1 cellular context compared by ENCODE assay signal in genomic region chr6:35452186-35453090, GRCh38.
A peak's percentile ranks its signal among the peaks of the same experiment; 100 is the strongest.
TF ChIP-seq lines count a peak whose summit lies in the region.

Gene FANCE (plus strand): TSS chr6:35452338. CDS start chr6:35452546, 208 bp downstream.

TF ChIP-seq in HepG2, 621 proteins besides CTCF, POLR2A, EP300 and RAD21 (continued from another document and continues in another):
- no peak for TF ChIP-seq ZNF816 (CRISPR knock-in tag; IDR thresholded peaks at IDR 0.05; ENCODE audit: borderline replicate concordance)
- peak; percentile 43; the same call in 1 of the 2 replicates for TF ChIP-seq THAP9 (CRISPR knock-in tag; IDR thresholded peaks at IDR 0.05; ENCODE audit: borderline replicate concordance)
- peak; percentile 91 for TF ChIP-seq TMF1 (CRISPR knock-in tag; IDR thresholded peaks at IDR 0.05; ENCODE audit: low read depth)
- peak; percentile 75 for TF ChIP-seq ARID5B (CRISPR knock-in tag; IDR thresholded peaks at IDR 0.05)
- peak; percentile 69; the same call in 1 of the 2 replicates for TF ChIP-seq HES4 (CRISPR knock-in tag; IDR thresholded peaks at IDR 0.05; ENCODE audit: borderline replicate concordance)
- TF ChIP-seq ZSCAN25 (CRISPR knock-in tag; IDR thresholded peaks at IDR 0.05): no peak
- no peak for TF ChIP-seq ZNF232 (CRISPR knock-in tag; IDR thresholded peaks at IDR 0.05; ENCODE audit: borderline replicate concordance)
- TF ChIP-seq ZBTB3 (CRISPR knock-in tag; IDR thresholded peaks at IDR 0.05; ENCODE audit: borderline replicate concordance, low read depth): no peak
- TF ChIP-seq ZNF318 (CRISPR knock-in tag; IDR thresholded peaks at IDR 0.05): no peak
- no peak for TF ChIP-seq ZNF333 (CRISPR knock-in tag; IDR thresholded peaks at IDR 0.05; ENCODE audit: borderline replicate concordance)
- TF ChIP-seq ZBTB4 (CRISPR knock-in tag; IDR thresholded peaks at IDR 0.05; ENCODE audit: borderline replicate concordance): no peak
- TF ChIP-seq IKZF4 (CRISPR knock-in tag; IDR thresholded peaks at IDR 0.05; ENCODE audit: borderline replicate concordance, low read depth, not compliant biosample characterization): peak; percentile 93
- no peak for TF ChIP-seq MLLT10 (CRISPR knock-in tag; IDR thresholded peaks at IDR 0.05)
- TF ChIP-seq PRDM4 (CRISPR knock-in tag; IDR thresholded peaks at IDR 0.05; ENCODE audit: borderline replicate concordance): peak; percentile 80; the same call in 1 of the 2 replicates
- 0 out of 2 replicates have a peak, but pooled peaks have one; percentile 39 for TF ChIP-seq ZNF160 (CRISPR knock-in tag; IDR thresholded peaks at IDR 0.05)
- no peak for TF ChIP-seq GABPA (IDR thresholded peaks at IDR 0.05; ENCODE audit: low read depth, low read length)
- no peak for TF ChIP-seq GABPA (CRISPR knock-in tag; IDR thresholded peaks at IDR 0.05; ENCODE audit: low read depth)
- peak; percentile 90 for TF ChIP-seq SP4 (CRISPR knock-in tag; IDR thresholded peaks at IDR 0.05)
- peak; percentile 90; the same call in 1 of the 2 replicates for TF ChIP-seq ZFYVE20 (CRISPR knock-in tag; IDR thresholded peaks at IDR 0.05; ENCODE audit: borderline replicate concordance, low read depth)
- 0 out of 2 replicates have a peak, but pooled peaks have one; percentile 75 for TF ChIP-seq WIZ (CRISPR knock-in tag; IDR thresholded peaks at IDR 0.05)
- peak; percentile 50; the same call in 1 of the 2 replicates for TF ChIP-seq FOXM1 (CRISPR knock-in tag; IDR thresholded peaks at IDR 0.05)
- peak; percentile 15; the same call in 1 of the 2 replicates for TF ChIP-seq NR2C2 (CRISPR knock-in tag; IDR thresholded peaks at IDR 0.05; ENCODE audit: borderline replicate concordance)
- no peak for TF ChIP-seq NCOR1 (IDR thresholded peaks at IDR 0.05; ENCODE audit: borderline replicate concordance, low read length)
- 0 out of 2 replicates have a peak, but pooled peaks have one; percentile 48 for TF ChIP-seq FOXO4 (CRISPR knock-in tag; conservative IDR thresholded peaks at IDR 0.05)
- no peak for TF ChIP-seq MYNN (CRISPR knock-in tag; IDR thresholded peaks at IDR 0.05; ENCODE audit: low read depth)
- TF ChIP-seq GMEB1 (CRISPR knock-in tag; IDR thresholded peaks at IDR 0.05; ENCODE audit: borderline replicate concordance): peak; percentile 84; the same call in 1 of the 2 replicates
- TF ChIP-seq CEBPG (CRISPR knock-in tag; IDR thresholded peaks at IDR 0.05): peak; percentile 51
- TF ChIP-seq PLRG1 (conservative IDR thresholded peaks at IDR 0.05): no peak
- TF ChIP-seq KLF11 (CRISPR knock-in tag; IDR thresholded peaks at IDR 0.05): no peak
- TF ChIP-seq FOSL1 (CRISPR knock-in tag; IDR thresholded peaks at IDR 0.05; ENCODE audit: borderline replicate concordance): no peak
